ENCODE assay signal across 9 cellular contexts in the genomic region with DNA sequence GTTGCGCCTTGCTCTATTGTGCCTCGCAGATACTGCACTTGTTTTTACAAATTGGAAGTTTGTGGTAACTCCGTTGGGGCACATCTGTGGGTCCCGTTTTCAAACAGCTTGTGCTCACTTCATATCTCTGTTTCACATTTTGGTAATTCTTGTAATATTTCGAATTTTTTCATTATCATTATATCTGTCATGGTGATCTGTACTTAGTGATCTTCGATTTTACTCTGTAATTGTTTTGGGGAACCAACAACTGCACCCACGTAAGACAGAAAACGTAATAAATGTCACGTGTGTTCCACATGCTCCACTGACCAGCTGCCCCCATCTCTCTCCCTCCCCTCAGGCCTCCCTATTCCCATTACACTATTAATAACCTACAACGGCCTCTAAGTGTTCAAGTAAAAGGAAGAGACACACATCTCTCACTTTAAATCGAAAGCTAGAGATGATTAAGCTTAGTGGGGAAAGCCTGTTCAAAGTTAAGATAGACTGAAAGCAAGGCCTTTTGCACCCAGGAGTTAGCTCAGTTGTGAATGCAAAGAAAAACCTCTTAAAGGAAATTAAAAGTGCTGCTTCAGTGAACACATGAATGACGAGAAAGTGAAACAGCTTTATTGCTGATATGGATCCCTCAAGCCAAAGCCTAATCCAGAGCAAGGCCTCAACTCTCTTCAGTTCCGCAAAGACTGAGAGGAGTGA. TPM values are rescaled to one million over a fixed set of nuclear protein-coding genes. Genes with fewer than 3 reads are reported as not detected.
DNase-seq lines count a peak whose midpoint lies in the region; ATAC-seq, FAIRE-seq and TF ChIP-seq lines count a peak whose summit lies in the region.
"Had no signal": no experiment of that assay in that cellular context is flagged by ENCODE, and none has a peak within 500 bp of the region (broad histone marks: within the 10 kb centered on the region; RNA-seq: fewer than 3 reads in every experiment).

No MANE protein-coding gene starts in this region.

- no peaks in the 10 kb centered on the region for H4K20me1 ChIP-seq in mammary epithelial cell (ENCODE audit: insufficient read depth, low read length)

- WGBS in mammary epithelial cell (ENCODE audit: low coverage, missing lambda C conversion rate) = 45% methylated on average over 13 of the region's 13 CpGs

- in situ Hi-C loops in mammary epithelial cell (cut with MboI; ENCODE audit: low sequenced_read_pairs in 2 of 2) = no loop called here

- peak; percentile 51 for ATAC-seq in HG03378 (IDR thresholded peaks at IDR 0.05; ENCODE audit: unreplicated experiment)

- dilution Hi-C loops in mammary epithelial cell (cut with HindIII; ENCODE audit: low sequenced_read_pairs) = no loop called here

- peaks cover 3% of the 10 kb centered on the region for H3K9me3 ChIP-seq in mammary epithelial cell (replicated peaks; ENCODE audit: insufficient read depth, low read length)
- H3K9me3 ChIP-seq: neutrophil had no signal

- H3K4me3 ChIP-seq in mammary epithelial cell (replicated peaks in 1 of 3; ENCODE audit: insufficient read depth in 1 of 3, low read depth in 2 of 3, low read length in 3 of 3) (no peak overlapping the region), rectal smooth muscle tissue (ENCODE audit: low read length) (peak overlapping the region; percentile 68)

- H3K79me2 ChIP-seq in mammary epithelial cell (ENCODE audit: insufficient read depth, low read length) = no peaks in the 10 kb centered on the region

- H3K4me2 ChIP-seq in mammary epithelial cell (ENCODE audit: insufficient read depth, low read depth, low read length) = peak overlapping the region; percentile 73

- no TSS peak for BruUV-seq in mammary epithelial cell (replicated peaks; lab: Mats Ljungman, UMichigan)

- no peaks in the 10 kb centered on the region for H3K4me1 ChIP-seq in mammary epithelial cell (ENCODE audit: insufficient read depth, low read length)
- peaks cover 3% of the 10 kb centered on the region for H3K4me1 ChIP-seq in rectal smooth muscle tissue (ENCODE audit: control insufficient read depth, insufficient read depth, low read length)

- CTCF ChIA-PET in mammary epithelial cell (lab: Charles Lee; ENCODE audit: low non-redundant PET) = interaction anchor here (0.7 kb wide), 1 partner anchor 890 kb away, joined by 6 read pairs; no protein-coding TSS in a partner anchor

- TF ChIP-seq CTCF in mammary epithelial cell (conservative IDR thresholded peaks at IDR 0.05 in 1 of 2, IDR thresholded peaks at IDR 0.05 in 1 of 2; ENCODE audit: extremely low read depth in 1 of 2, insufficient read depth in 1 of 2, low read depth in 1 of 2, low read length in 2 of 2) = no peak

- H2AFZ ChIP-seq in mammary epithelial cell (ENCODE audit: low read depth, low read length) = peak overlapping the region; percentile 67

- H3K27ac ChIP-seq in mammary epithelial cell (ENCODE audit: insufficient read depth, low read depth, low read length) = no peak overlapping the region
- H3K27ac ChIP-seq in rectal smooth muscle tissue (ENCODE audit: low read depth, low read length) = no peak overlapping the region
- H3K27ac ChIP-seq in substantia nigra (ENCODE audit: low read depth, low read length, poor library complexity, severe bottlenecking) = no peak overlapping the region
- H3K27ac ChIP-seq: neutrophil had no signal

- peak; percentile 83 for FAIRE-seq in GM19239 (lab: Jason Lieb, UNC)

- DNase-seq in GM19239 (ENCODE audit: insufficient read length, low spot score) (no peak), mammary epithelial cell (no peak), substantia nigra (lab: John Stamatoyannopoulos, UW) (no peak), NCI-H82 (lab: John Stamatoyannopoulos, UW) (no peak), NCI-H2196 (lab: John Stamatoyannopoulos, UW; ENCODE audit: unreplicated experiment) (no peak), NK-92 (lab: John Stamatoyannopoulos, UW; ENCODE audit: unreplicated experiment) (no peak)

- H3K27me3 ChIP-seq in mammary epithelial cell (ENCODE audit: insufficient read depth, low read length) (peaks cover 3% of the 10 kb centered on the region), rectal smooth muscle tissue (ENCODE audit: control insufficient read depth, insufficient read depth, low read length) (no peaks in the 10 kb centered on the region)

- no peak overlapping the region for H3K9ac ChIP-seq in mammary epithelial cell (ENCODE audit: insufficient read depth, low read length)
- no peak overlapping the region for H3K9ac ChIP-seq in rectal smooth muscle tissue (ENCODE audit: low read length)

- intact Hi-C loops in mammary epithelial cell (cut with micrococcal nuclease) = no loop called here

- H3K36me3 ChIP-seq in mammary epithelial cell (ENCODE audit: insufficient read depth, low read length) (no peaks in the 10 kb centered on the region), rectal smooth muscle tissue (ENCODE audit: control insufficient read depth, insufficient read depth, low read length) (no peaks in the 10 kb centered on the region)
- H3K36me3 ChIP-seq: neutrophil had no signal

RNA-seq across cellular contexts. Expression of a gene that starts 26.9 kb away (rescaled TPM):
- not detected for total RNA-seq in mammary epithelial cell
- polyA plus RNA-seq in mammary epithelial cell = not detected
- not detected for polyA minus RNA-seq in mammary epithelial cell
